Comparison of ENCODE assay signal across 8 cellular contexts in genomic region chr2:157257312-157258252, GRCh38. TPM values are rescaled to one million over a fixed set of nuclear protein-coding genes. Genes with fewer than 3 reads are reported as not detected.
DNase-seq lines count a peak whose midpoint lies in the region; ATAC-seq lines count a peak whose summit lies in the region.

GALNT5 (plus strand) TSS chr2:157257705; CDS start chr2:157258083, 378 bp downstream.

- H3K4me3 ChIP-seq in ectodermal cell (ENCODE audit: insufficient read depth, low read depth, low read length) (peak within 1 kb of the TSS; percentile 40), mesodermal cell (ENCODE audit: extremely low read depth, insufficient read depth, low read length, poor library complexity, severe bottlenecking) (peak within 1 kb of the TSS; percentile 14)

- H3K9me3 ChIP-seq in ectodermal cell (ENCODE audit: control insufficient read depth, low read length) (no peaks in the 10 kb centered on the region), mesodermal cell (ENCODE audit: control insufficient read depth, low read length) (no peaks in the 10 kb centered on the region)

- 23 to 28% methylated on average over 13 to 14 of the region's 15 CpGs for WGBS in ectodermal cell, 2 experiments
- WGBS in mesodermal cell (ENCODE audit: insufficient coverage in 2 of 2), 2 experiments, result 24 to 36% methylated on average over 7 to 11 of the region's 15 CpGs

- intact Hi-C loops in posterior vena cava (cut with DNase I), result loop anchor here in 1 of 2 donors (10.0 kb wide), 1 partner anchor 953 kb away; no protein-coding TSS in a partner anchor

- peak; percentile 45 for DNase-seq in AG08395 (ENCODE audit: low spot score)
- peak; percentile 19 for DNase-seq in NCI-H146 treated with DMSO at 0.1 percent for 48 hours (lab: John Stamatoyannopoulos, UW; ENCODE audit: unreplicated experiment)
- DNase-seq in SIG-M5 treated with dmso at 0.1 percent for 504 hours (lab: John Stamatoyannopoulos, UW; ENCODE audit: unreplicated experiment), result no peak
- no peak for DNase-seq in KBM-7
- no peak for DNase-seq in posterior vena cava (ENCODE audit: low spot score)

- H3K27ac ChIP-seq in ectodermal cell (ENCODE audit: insufficient read depth, low read depth, low read length, poor library complexity, severe bottlenecking) (no peak within 1 kb of the TSS), mesodermal cell (ENCODE audit: low read depth, low read length, severe bottlenecking) (peak within 1 kb of the TSS; percentile 57)

- no peaks in the 10 kb centered on the region for H3K27me3 ChIP-seq in ectodermal cell (ENCODE audit: control insufficient read depth, insufficient read depth, low read length, poor library complexity, severe bottlenecking)

- no peak for ATAC-seq in HG03045 (IDR thresholded peaks at IDR 0.05; ENCODE audit: unreplicated experiment)

- in situ Hi-C loops in KBM-7 (cut with MboI; ENCODE audit: low pct_unique_long_range_greater_than_20kb, low sequenced_read_pairs), result no loop called here

- H3K4me1 ChIP-seq in ectodermal cell (ENCODE audit: control insufficient read depth, insufficient read depth, low read length), result peaks cover 12% of the 10 kb centered on the region
- H3K4me1 ChIP-seq in mesodermal cell (ENCODE audit: control insufficient read depth, insufficient read depth, low read length, poor library complexity, severe bottlenecking), result peaks cover 14% of the 10 kb centered on the region

- no peaks in the 10 kb centered on the region for H3K36me3 ChIP-seq in ectodermal cell (ENCODE audit: control insufficient read depth, insufficient read depth, low read length)
- no peaks in the 10 kb centered on the region for H3K36me3 ChIP-seq in mesodermal cell (ENCODE audit: control insufficient read depth, insufficient read depth, low read length)

RNA-seq across cellular contexts. Expression of gene GALNT5, which starts in this region (rescaled TPM):
- polyA plus RNA-seq in ectodermal cell (2013, experiment 1 of 4), result 0.35 TPM
- 0.27 TPM for polyA plus RNA-seq in ectodermal cell (2013, experiment 2 of 4)
- polyA plus RNA-seq in ectodermal cell (2013, experiment 3 of 4), result 0.21 TPM
- 0.28 TPM for polyA plus RNA-seq in ectodermal cell (2013, experiment 4 of 4)
- 0.96 TPM for polyA plus RNA-seq in mesodermal cell (2013, experiment 1 of 2)
- 0.61 TPM for polyA plus RNA-seq in mesodermal cell (2013, experiment 2 of 2)
- total RNA-seq in posterior vena cava, result under 1 TPM; 0.19 TPM

Comparison
In these comparisons a context has a peak if more than half of its experiments do, and no peak if none do; other contexts are left out.
1. DNase-seq: peak in AG08395 (single experiment) and NCI-H146 treated with DMSO at 0.1 percent for 48 hours (single experiment); none in SIG-M5 treated with dmso at 0.1 percent for 504 hours (single experiment), KBM-7 (single experiment) and posterior vena cava (single experiment).